9 cellular contexts compared by ENCODE assay signal in genomic region chr15:71115567-71116351, GRCh38. TPM values are rescaled to one million over a fixed set of nuclear protein-coding genes. Genes with fewer than 3 reads are reported as not detected.
DNase-seq lines count a peak whose midpoint lies in the region; ATAC-seq and TF ChIP-seq lines count a peak whose summit lies in the region.
"Had no signal": no experiment of that assay in that cellular context is flagged by ENCODE, and none has a peak within 500 bp of the region (broad histone marks: within the 10 kb centered on the region; RNA-seq: fewer than 3 reads in every experiment).

No MANE protein-coding gene starts in this region.

- CTCF ChIA-PET in CD8-positive, alpha-beta memory T cell (lab: Charles Lee): no interaction called here

- H3K4me1 Mint-ChIP-seq in CD8-positive, alpha-beta memory T cell: peaks cover 2 to 13% (median 6%) of the 10 kb centered on the region in 3 donors
- H3K4me1 Mint-ChIP-seq in activated T-cell treated with anti-CD3 and anti-CD28 coated beads, Interleukin-2, amount 50 U/mL, for 72 hours (ENCODE audit: low read depth): peaks cover 14% of the 10 kb centered on the region

- H3K9ac ChIP-seq in HUES48 (ENCODE audit: low read depth, low read length): peak overlapping the region; percentile 48

- peaks cover 0 to 1% (median 0%) of the 10 kb centered on the region in 5 donors for H3K9me3 Mint-ChIP-seq in CD8-positive, alpha-beta memory T cell
- no peaks in the 10 kb centered on the region for H3K9me3 Mint-ChIP-seq in activated T-cell treated with anti-CD3 and anti-CD28 coated beads, Interleukin-2, amount 50 U/mL, for 72 hours

- no peaks in the 10 kb centered on the region for H3K36me3 Mint-ChIP-seq in CD8-positive, alpha-beta memory T cell
- peaks cover 0 to 2% of the 10 kb centered on the region in 2 donors for H3K36me3 Mint-ChIP-seq in activated T-cell treated with anti-CD3 and anti-CD28 coated beads, Interleukin-2, amount 50 U/mL, for 72 hours (ENCODE audit: insufficient read depth in 2 of 2)

- POLR2A ChIA-PET in CD8-positive, alpha-beta memory T cell (lab: Charles Lee): no interaction called here

- no peaks in the 10 kb centered on the region for H3K36me3 ChIP-seq in CD8-positive, alpha-beta memory T cell (ENCODE audit: insufficient read depth, low read length)
- H3K36me3 ChIP-seq in HUES48 (ENCODE audit: control insufficient read depth, insufficient read depth, low read length): no peaks in the 10 kb centered on the region
- H3K36me3 ChIP-seq in cardiac muscle cell: no peaks in the 10 kb centered on the region
- H3K36me3 ChIP-seq in prostate gland: no peaks in the 10 kb centered on the region

- H3K4me1 ChIP-seq in CD8-positive, alpha-beta memory T cell (ENCODE audit: insufficient read depth, low read length): no peaks in the 10 kb centered on the region
- peaks cover 14% of the 10 kb centered on the region for H3K4me1 ChIP-seq in HUES48 (ENCODE audit: control insufficient read depth, insufficient read depth, low read length)
- H3K4me1 ChIP-seq in cardiac muscle cell (ENCODE audit: low read depth): peaks cover 16% of the 10 kb centered on the region
- H3K4me1 ChIP-seq in prostate gland (replicated peaks): no peaks in the 10 kb centered on the region

- peak; percentile 35 for ATAC-seq in GM19463 (IDR thresholded peaks at IDR 0.05; ENCODE audit: unreplicated experiment)
- peak; percentile 64 to 73 for ATAC-seq in activated T-cell treated with anti-CD3 and anti-CD28 coated beads, Interleukin-2, amount 50 U/mL, for 72 hours (replicated peaks in 1 of 2)
- no peak for ATAC-seq in HG03520 (IDR thresholded peaks at IDR 0.05; ENCODE audit: unreplicated experiment)

- peak overlapping the region; percentile 27 to 82 (median 61) for H3K4me3 Mint-ChIP-seq in CD8-positive, alpha-beta memory T cell
- H3K4me3 Mint-ChIP-seq in activated T-cell treated with anti-CD3 and anti-CD28 coated beads, Interleukin-2, amount 50 U/mL, for 72 hours: peak overlapping the region; percentile 70 to 79

- under 1% methylated on average over 70 of the region's 93 CpGs for WGBS in prostate gland

- peak; percentile 27 for TF ChIP-seq POLR2A in prostate gland (IDR thresholded peaks at IDR 0.05)

- no peak overlapping the region for H3K27ac ChIP-seq in CD8-positive, alpha-beta memory T cell (ENCODE audit: low read depth, low read length)
- no peak overlapping the region for H3K27ac ChIP-seq in HUES48 (ENCODE audit: low read depth, low read length)
- no peak overlapping the region for H3K27ac ChIP-seq in cardiac muscle cell
- H3K27ac ChIP-seq in prostate gland: peak overlapping the region; percentile 89 to 93

- no peak for TF ChIP-seq CTCF in cardiac muscle cell (IDR thresholded peaks at IDR 0.05; ENCODE audit: low read depth, low read length)
- TF ChIP-seq CTCF in prostate gland (IDR thresholded peaks at IDR 0.05): peak in 1 of 4 experiments; percentile 21

- no peak for DNase-seq in CD8-positive, alpha-beta memory T cell
- peak; percentile 27 for DNase-seq in activated T-cell treated with anti-CD3 and anti-CD28 coated beads, Interleukin-2, amount 50 U/mL, for 72 hours
- DNase-seq in cardiac muscle cell (ENCODE audit: low read depth in 1 of 2, low spot score in 1 of 2): peak; percentile 50 to 67
- peak; percentile 69 for DNase-seq in prostate gland (ENCODE audit: low spot score)
- DNase-seq in OCI-M1 (lab: John Stamatoyannopoulos, UW): no peak

- H3K27ac Mint-ChIP-seq in CD8-positive, alpha-beta memory T cell: no peak overlapping the region
- no peak overlapping the region for H3K27ac Mint-ChIP-seq in activated T-cell treated with anti-CD3 and anti-CD28 coated beads, Interleukin-2, amount 50 U/mL, for 72 hours

- peaks cover 11% of the 10 kb centered on the region for H3K27me3 ChIP-seq in CD8-positive, alpha-beta memory T cell (ENCODE audit: insufficient read depth, low read length, poor library complexity, severe bottlenecking)
- H3K27me3 ChIP-seq in HUES48 (ENCODE audit: control insufficient read depth, insufficient read depth, low read length) (peaks cover 28% of the 10 kb centered on the region), cardiac muscle cell (peaks cover 9% of the 10 kb centered on the region), prostate gland (replicated peaks; ENCODE audit: insufficient read depth) (no peaks in the 10 kb centered on the region)

- H3K27me3 Mint-ChIP-seq in CD8-positive, alpha-beta memory T cell: peaks cover 36 to 69% of the 10 kb centered on the region in 2 donors
- H3K27me3 Mint-ChIP-seq in activated T-cell treated with anti-CD3 and anti-CD28 coated beads, Interleukin-2, amount 50 U/mL, for 72 hours (ENCODE audit: low read depth): peaks cover 38% of the 10 kb centered on the region

- intact Hi-C loops in prostate gland (cut with DNase I): loop anchor here (5.0 kb wide), 4 partner anchors 162 to 327 kb away; no protein-coding TSS in a partner anchor

- H3K4me3 ChIP-seq in CD8-positive, alpha-beta memory T cell (ENCODE audit: low read length): no peak overlapping the region
- H3K4me3 ChIP-seq in HUES48 (ENCODE audit: low read depth, low read length) (peak overlapping the region; percentile 80), cardiac muscle cell (peak overlapping the region; percentile 67), prostate gland (peak overlapping the region; percentile 63 to 68)

- H3K9me3 ChIP-seq in CD8-positive, alpha-beta memory T cell (ENCODE audit: low read length): no peaks in the 10 kb centered on the region
- H3K9me3 ChIP-seq in HUES48 (ENCODE audit: control insufficient read depth, insufficient read depth, low read length): no peaks in the 10 kb centered on the region
- H3K9me3 ChIP-seq in cardiac muscle cell (ENCODE audit: low read depth): no peaks in the 10 kb centered on the region
- no peaks in the 10 kb centered on the region for H3K9me3 ChIP-seq in prostate gland

RNA-seq across cellular contexts. Expression of gene THSD4, which starts 0.5 kb away (rescaled TPM):
- total RNA-seq in CD8-positive, alpha-beta memory T cell: not detected
- not detected for polyA plus RNA-seq in CD8-positive, alpha-beta memory T cell
- total RNA-seq in activated T-cell treated with anti-CD3 and anti-CD28 coated beads, Interleukin-2, amount 50 U/mL, for 72 hours: not detected
- 6.2 and 25.5 TPM in 2 replicates for total RNA-seq in cardiac muscle cell
- 5.1 and 6.2 TPM in 2 replicates for polyA plus RNA-seq in cardiac muscle cell
- 100 to 1,000 TPM in 1 of 2 donors, 10 to 100 TPM in 1; 84.1 to 223 TPM for total RNA-seq in prostate gland
- total RNA-seq: T-helper 2 cell treated with Interferon-gamma antibody and Interleukin-4, amounts not matched to agents 100 ng/mL and 5 ng/mL, for 36 hours had no signal

Comparison
In these comparisons a context has a peak if more than half of its experiments do, and no peak if none do; other contexts are left out.
1. DNase-seq: peak in activated T-cell treated with anti-CD3 and anti-CD28 coated beads, Interleukin-2, amount 50 U/mL, for 72 hours (2 of 2), cardiac muscle cell (2 of 2) and prostate gland (single experiment); none in CD8-positive, alpha-beta memory T cell (0 of 5) and OCI-M1 (single experiment).
2. H3K27ac ChIP-seq: peak in prostate gland (2 of 2); none in CD8-positive, alpha-beta memory T cell (single experiment), HUES48 (single experiment) and cardiac muscle cell (single experiment).